Comparison of ENCODE assay signal across 21 cellular contexts in the genomic region with DNA sequence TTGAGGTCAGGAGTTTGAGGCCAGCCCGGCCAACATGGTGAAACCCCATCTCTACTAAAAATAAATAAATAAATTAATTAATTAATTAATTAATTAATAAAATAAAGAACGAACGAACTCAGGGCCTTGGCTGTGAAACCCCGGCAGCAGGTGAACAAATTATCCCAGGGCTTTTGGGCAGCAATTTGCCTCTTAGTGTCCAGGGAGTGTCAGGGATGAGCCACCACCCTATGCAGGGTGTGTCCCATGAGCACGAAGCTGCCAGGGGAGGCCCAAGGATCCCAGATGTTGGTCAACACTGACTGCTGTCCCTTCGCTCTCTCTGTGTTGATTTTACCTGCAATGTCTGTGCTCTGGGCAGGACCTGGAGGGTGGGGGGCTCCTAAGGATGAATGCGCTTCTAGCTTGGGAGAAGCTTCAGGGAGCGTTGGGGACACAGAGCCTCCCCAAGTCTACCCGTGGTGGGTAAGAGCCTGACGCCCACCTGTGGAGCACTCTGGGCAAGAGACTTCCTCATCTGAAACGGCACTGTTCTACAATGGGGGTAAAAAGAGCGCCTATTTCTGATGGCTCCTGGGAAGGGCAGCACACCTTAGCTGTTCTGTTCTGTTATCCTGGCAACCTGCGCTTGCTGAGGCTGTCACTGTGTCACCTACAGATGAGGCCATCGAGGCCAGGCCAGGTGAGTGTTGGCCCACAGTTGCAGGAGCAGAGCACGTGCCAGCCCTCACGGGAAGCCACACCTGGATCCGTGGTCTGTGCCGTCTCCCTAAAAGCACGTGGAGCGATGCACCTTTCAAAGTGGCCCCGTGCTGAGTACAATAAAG.
DNase-seq lines count a peak whose midpoint lies in the region; ATAC-seq, FAIRE-seq and TF ChIP-seq lines count a peak whose summit lies in the region.
"Had no signal": no experiment of that assay in that cellular context is flagged by ENCODE, and none has a peak within 500 bp of the region (broad histone marks: within the 10 kb centered on the region; RNA-seq: fewer than 3 reads in every experiment).

No MANE protein-coding gene starts in this region.

- no peak overlapping the region for H3K4me2 ChIP-seq in fibroblast of lung (ENCODE audit: extremely low read depth, insufficient read depth, low read length)

- H3K4me1 ChIP-seq in SJSA1 (replicated peaks) (peaks cover 18% of the 10 kb centered on the region), fibroblast of lung (ENCODE audit: control insufficient read depth, extremely low read depth, insufficient read depth, low read length) (peaks cover 3% of the 10 kb centered on the region), upper lobe of right lung (no peaks in the 10 kb centered on the region)
- H3K4me1 ChIP-seq: Caco-2 had no signal

- H3K79me2 ChIP-seq in fibroblast of lung (ENCODE audit: control insufficient read depth, insufficient read depth, low read length), result no peaks in the 10 kb centered on the region

- H4K20me1 ChIP-seq in fibroblast of lung (ENCODE audit: control insufficient read depth, extremely low read depth, insufficient read depth, low read length), result no peaks in the 10 kb centered on the region

- DNase-seq in HTR-8/SVneo (ENCODE audit: insufficient read length, low spot score) (no peak), SJSA1 (ENCODE audit: low read depth in 1 of 2, low spot score in 2 of 2) (no peak), fibroblast of lung (ENCODE audit: low read depth in 2 of 2) (no peak), upper lobe of right lung (peak; percentile 32), NCI-H1105 (lab: John Stamatoyannopoulos, UW) (no peak)
- DNase-seq: Caco-2; CD8-positive, alpha-beta T cell; H7; NCI-H1092; NCI-H1436; NCI-H187; NCI-H2081 treated with DMSO at 0.1 percent for 48 hours; NCI-H2171; NCI-H510A; NCI-H69; RPMI8226; SHP77 had no signal

- no peak for TF ChIP-seq CTCF in fibroblast of lung (conservative IDR thresholded peaks at IDR 0.05 in 1 of 2, IDR thresholded peaks at IDR 0.05 in 1 of 2; ENCODE audit: low read depth in 1 of 2, low read length in 2 of 2)
- TF ChIP-seq CTCF in upper lobe of right lung (IDR thresholded peaks at IDR 0.05), result no peak

- peak; percentile 84 for FAIRE-seq in HTR-8/SVneo (lab: Jason Lieb, UNC)
- FAIRE-seq: G401.6 had no signal

- intact Hi-C loops in upper lobe of right lung (cut with DNase I), result no loop called here

- H3K36me3 ChIP-seq in SJSA1 (no peaks in the 10 kb centered on the region), fibroblast of lung (ENCODE audit: control insufficient read depth, insufficient read depth, low read length) (no peaks in the 10 kb centered on the region), upper lobe of right lung (no peaks in the 10 kb centered on the region)

- H3K9me3 ChIP-seq in SJSA1 (replicated peaks), result no peaks in the 10 kb centered on the region
- no peaks in the 10 kb centered on the region for H3K9me3 ChIP-seq in fibroblast of lung (ENCODE audit: control insufficient read depth, insufficient read depth, low read depth, low read length)
- H3K9me3 ChIP-seq in upper lobe of right lung, result no peaks in the 10 kb centered on the region
- H3K9me3 ChIP-seq: Caco-2 had no signal

- peak overlapping the region; percentile 38 for H3K27ac ChIP-seq in SJSA1
- peak overlapping the region; percentile 61 for H3K27ac ChIP-seq in fibroblast of lung (ENCODE audit: insufficient read depth, low read length)
- H3K27ac ChIP-seq in upper lobe of right lung, result no peak overlapping the region
- H3K27ac ChIP-seq: C4-2B had no signal

- no peak overlapping the region for H3K9ac ChIP-seq in fibroblast of lung (ENCODE audit: insufficient read depth, low read length)

- ATAC-seq in upper lobe of right lung (no peak), HG02759 (IDR thresholded peaks at IDR 0.05; ENCODE audit: unreplicated experiment) (no peak), HG03354 (IDR thresholded peaks at IDR 0.05; ENCODE audit: poor library complexity, severe bottlenecking, unreplicated experiment) (no peak)
- ATAC-seq: CD8-positive, alpha-beta T cell had no signal

- H3K4me3 ChIP-seq in SJSA1 (no peak overlapping the region), fibroblast of lung (replicated peaks in 1 of 4; ENCODE audit: control extremely low read depth in 1 of 4, insufficient read depth in 1 of 4, low read depth in 3 of 4, low read length in 4 of 4) (no peak overlapping the region), upper lobe of right lung (no peak overlapping the region)

- no peak overlapping the region for H2AFZ ChIP-seq in fibroblast of lung (ENCODE audit: low read length)

- no peaks in the 10 kb centered on the region for H3K27me3 ChIP-seq in SJSA1 (replicated peaks)
- no peaks in the 10 kb centered on the region for H3K27me3 ChIP-seq in fibroblast of lung (ENCODE audit: control insufficient read depth, insufficient read depth, low read length)
- no peaks in the 10 kb centered on the region for H3K27me3 ChIP-seq in upper lobe of right lung
